9 cellular contexts compared by ENCODE assay signal in genomic region chr17:42457107-42457787, GRCh38. TPM values are rescaled to one million over a fixed set of nuclear protein-coding genes. Genes with fewer than 3 reads are reported as not detected.
A peak's percentile ranks its signal among the peaks of the same experiment; 100 is the strongest.
DNase-seq lines count a peak whose midpoint lies in the region; ATAC-seq and TF ChIP-seq lines count a peak whose summit lies in the region.
"Had no signal": no experiment of that assay in that cellular context is flagged by ENCODE, and none has a peak within 500 bp of the region (broad histone marks: within the 10 kb centered on the region; RNA-seq: fewer than 3 reads in every experiment).

No MANE protein-coding gene starts in this region.

- 23 to 33% methylated on average over 6 of the region's 6 CpGs for WGBS in sigmoid colon, 2 donors

- TF ChIP-seq CTCF in GM12865 (IDR thresholded peaks at IDR 0.05; ENCODE audit: insufficient read depth, low read depth, low read length, missing control alignments) (no peak), epithelial cell of esophagus (IDR thresholded peaks at IDR 0.05; ENCODE audit: insufficient read depth, low read depth, low read length, missing control alignments) (no peak), sigmoid colon (IDR thresholded peaks at IDR 0.05) (no peak)

- H3K27ac ChIP-seq in sigmoid colon, result peak overlapping the region; percentile 95 to 99 (median 96)

- TF ChIP-seq EP300 in sigmoid colon (IDR thresholded peaks at IDR 0.05), result no peak

- DNase-seq in GM12865 (ENCODE audit: low read depth) (peak; percentile 65), OCI-M1 (lab: John Stamatoyannopoulos, UW) (peak; percentile 60), epithelial cell of esophagus (ENCODE audit: low read depth) (peak; percentile 42), sigmoid colon (no peak), 8988T (no peak), mesenteric fat pad (ENCODE audit: low spot score) (no peak), NCI-H69 (lab: John Stamatoyannopoulos, UW) (no peak)
- DNase-seq: NCI-H2107 had no signal

- no peaks in the 10 kb centered on the region for H3K27me3 ChIP-seq in sigmoid colon

- no peak for ATAC-seq in GM18498 (IDR thresholded peaks at IDR 0.05; ENCODE audit: unreplicated experiment)

- TF ChIP-seq POLR2A in sigmoid colon (IDR thresholded peaks at IDR 0.05), result no peak

- H3K4me1 ChIP-seq in sigmoid colon, result peaks cover 0 to 28% (median 11%) of the 10 kb centered on the region in 4 donors

- intact Hi-C loops in sigmoid colon (cut with DNase I), result loop anchor here (2.0 to 5.0 kb wide), 2 partner anchors 34 to 135 kb away; partner anchors contain the start of gene CAVIN1

- peaks cover 0 to 13% (median 5%) of the 10 kb centered on the region in 4 donors for H3K36me3 ChIP-seq in sigmoid colon

- H3K4me3 ChIP-seq in GM12865 (ENCODE audit: low read depth, low read length) (peak overlapping the region; percentile 100), epithelial cell of esophagus (ENCODE audit: low read length) (no peak overlapping the region), sigmoid colon (no peak overlapping the region)

- no peaks in the 10 kb centered on the region for H3K9me3 ChIP-seq in sigmoid colon

RNA-seq across cellular contexts. Expression of gene ATP6V0A1, which starts 1.4 kb away (rescaled TPM):
- total RNA-seq in sigmoid colon, result 10 to 100 TPM; 36.0 to 96.1 (median 51.2) TPM
- 10 to 100 TPM; 11.6 to 53.1 (median 16.2) TPM for polyA plus RNA-seq in sigmoid colon
- 84.1 TPM for total RNA-seq in mesenteric fat pad

RNA-seq across cellular contexts. Expression of gene CAVIN1, which starts 34.2 kb away (rescaled TPM):
- total RNA-seq in sigmoid colon (100 to 1,000 TPM; 231 to 519 (median 409) TPM), mesenteric fat pad (681 TPM)
- 10 to 100 TPM; 11.8 to 88.9 (median 50.1) TPM for polyA plus RNA-seq in sigmoid colon

Comparison
In these comparisons a context has a peak if more than half of its experiments do, and no peak if none do; other contexts are left out.
1. DNase-seq: peak in GM12865 (single experiment), OCI-M1 (single experiment) and epithelial cell of esophagus (single experiment); none in sigmoid colon (single experiment), 8988T (single experiment), mesenteric fat pad (single experiment) and NCI-H69 (single experiment).